5 cellular contexts compared by ENCODE assay signal in genomic region chr1:16501446-16501845, GRCh38. TPM values are rescaled to one million over a fixed set of nuclear protein-coding genes. Genes with fewer than 3 reads are reported as not detected.
"Had no signal": no experiment of that assay in that cellular context is flagged by ENCODE, and none has a peak within 500 bp of the region (broad histone marks: within the 10 kb centered on the region; RNA-seq: fewer than 3 reads in every experiment).

No MANE protein-coding gene starts in this region.

RNA-seq across cellular contexts. Expression of gene RNU1-1, which starts 12.6 kb away (rescaled TPM):
- polyA plus RNA-seq: esophagus, hepatocyte, lung, neural cell, pancreas had no signal
